In the genomic region with DNA sequence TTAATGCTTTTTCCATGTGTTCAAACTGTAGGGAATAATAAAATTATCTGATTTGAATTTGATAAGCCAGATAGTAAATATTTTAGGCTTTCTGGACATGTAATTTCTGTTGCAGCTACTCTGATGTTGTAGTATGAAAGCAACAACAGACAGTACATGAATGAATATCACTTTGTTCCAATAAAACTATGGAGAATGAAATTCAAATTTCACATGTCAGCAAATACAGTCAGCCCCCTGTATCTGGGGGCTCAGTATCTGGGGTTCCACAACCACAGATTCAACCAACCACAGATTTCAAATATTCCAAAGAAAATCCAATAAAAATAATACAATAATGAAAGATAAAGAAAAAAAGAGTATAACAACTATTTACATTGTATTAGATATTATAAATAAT, we compare ENCODE assay signal across 8 cellular contexts.
"Had no signal": no experiment of that assay in that cellular context is flagged by ENCODE, and none has a peak within 500 bp of the region (broad histone marks: within the 10 kb centered on the region; RNA-seq: fewer than 3 reads in every experiment).

No MANE protein-coding gene starts in this region.

- ATAC-seq: GM23338, HCT116 had no signal

- H2AFZ ChIP-seq: GM23338 had no signal

- H3K4me1 ChIP-seq: HAP-1 had no signal

- H3K4me2 ChIP-seq: GM23338 had no signal

- H3K27ac ChIP-seq: HL-60 had no signal

- FAIRE-seq: H1 had no signal

- DNase-seq: H7, HFFc6, KG1 had no signal

- H3K4me3 ChIP-seq: GM23338, HAP-1 had no signal

- H3K9me3 ChIP-seq: HAP-1 had no signal
